In the genomic region with DNA sequence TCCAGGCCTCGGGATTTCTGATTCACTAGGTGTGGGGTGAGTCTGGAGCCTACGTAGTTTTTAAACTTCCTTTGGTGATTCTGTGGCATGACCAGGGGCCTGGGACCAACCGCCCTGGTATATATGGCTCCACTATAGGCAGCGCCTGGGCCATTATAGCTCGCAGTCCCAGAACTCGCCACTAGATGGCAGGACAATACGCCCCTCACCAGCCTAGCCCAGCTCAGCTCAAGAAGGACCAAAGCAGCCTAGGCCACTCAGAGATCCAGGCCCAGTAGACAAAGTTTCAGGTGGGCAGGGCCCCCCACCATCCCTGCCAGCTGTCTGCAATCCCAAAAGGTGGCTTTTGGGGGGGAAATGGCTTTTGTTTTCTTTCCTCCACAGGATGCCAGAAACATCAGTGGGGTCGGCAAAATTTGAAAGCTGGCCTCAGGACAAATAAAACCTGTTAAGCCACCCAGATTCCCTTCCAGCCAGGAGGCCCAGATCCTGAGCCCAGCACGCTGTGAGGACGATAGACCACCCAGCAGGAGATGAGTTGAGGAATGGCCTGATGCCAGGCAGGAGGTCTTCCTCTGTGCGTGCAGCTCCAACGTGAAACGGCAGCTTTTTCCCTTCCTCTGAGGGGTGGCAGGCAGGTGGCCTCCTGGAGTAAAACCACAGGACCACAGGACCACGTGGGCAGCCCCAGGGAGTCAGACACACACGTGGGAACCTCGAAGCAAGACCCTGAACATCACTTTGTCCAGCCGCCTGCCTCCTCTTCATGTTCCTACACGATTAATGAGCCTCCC, we compare ENCODE assay signal across 9 cellular contexts. TPM values are rescaled to one million over a fixed set of nuclear protein-coding genes. Genes with fewer than 3 reads are reported as not detected.
DNase-seq lines count a peak whose midpoint lies in the region; FAIRE-seq and TF ChIP-seq lines count a peak whose summit lies in the region.
"Had no signal": no experiment of that assay in that cellular context is flagged by ENCODE, and none has a peak within 500 bp of the region (broad histone marks: within the 10 kb centered on the region; RNA-seq: fewer than 3 reads in every experiment).

No MANE protein-coding gene starts in this region.

- H3K4me2 ChIP-seq in fibroblast of lung (ENCODE audit: extremely low read depth, insufficient read depth, low read length) = no peak overlapping the region

- H3K79me2 ChIP-seq in fibroblast of lung (ENCODE audit: control insufficient read depth, insufficient read depth, low read length) = no peaks in the 10 kb centered on the region

- H3K4me3 ChIP-seq in fibroblast of lung (replicated peaks in 1 of 4; ENCODE audit: control extremely low read depth in 1 of 4, insufficient read depth in 1 of 4, low read depth in 3 of 4, low read length in 4 of 4) (no peak overlapping the region), neutrophil (ENCODE audit: low read depth in 1 of 2, low read length in 1 of 2) (no peak overlapping the region)

- H3K9ac ChIP-seq in fibroblast of lung (ENCODE audit: insufficient read depth, low read length) = no peak overlapping the region

- H3K36me3 ChIP-seq in fibroblast of lung (ENCODE audit: control insufficient read depth, insufficient read depth, low read length) (no peaks in the 10 kb centered on the region), neutrophil (no peaks in the 10 kb centered on the region)

- FAIRE-seq in RCC 7860 (lab: Jason Lieb, UNC) = peak; percentile 38
- FAIRE-seq: A204.1 had no signal

- peaks cover 2% of the 10 kb centered on the region for H3K27me3 ChIP-seq in fibroblast of lung (ENCODE audit: control insufficient read depth, insufficient read depth, low read length)
- H3K27me3 ChIP-seq in neutrophil = peaks cover 4% of the 10 kb centered on the region

- H3K4me1 ChIP-seq in fibroblast of lung (ENCODE audit: control insufficient read depth, extremely low read depth, insufficient read depth, low read length) (no peaks in the 10 kb centered on the region), neutrophil (ENCODE audit: control insufficient read depth in 1 of 2, insufficient read depth in 1 of 2, low read depth in 1 of 2, low read length in 1 of 2) (no peaks in the 10 kb centered on the region)

- DNase-seq in DMS 273 (lab: John Stamatoyannopoulos, UW; ENCODE audit: unreplicated experiment) (peak; percentile 89), DMS 273 treated with DMSO at 0.1 percent for 48 hours (lab: John Stamatoyannopoulos, UW) (no peak), HuH-7 (ENCODE audit: low spot score) (peak; percentile 85), RCC 7860 (ENCODE audit: low spot score) (peak; percentile 60), fibroblast of lung (ENCODE audit: low read depth in 2 of 2) (peak; percentile 36 to 65), superior temporal gyrus (ENCODE audit: extremely low spot score) (peak; percentile 76)
- DNase-seq in activated T-cell treated with anti-CD3 and anti-CD28 coated beads, Interleukin-2, amount 50 U/mL, for 48 hours = peak; percentile 79 to 86

- no peaks in the 10 kb centered on the region for H3K9me3 ChIP-seq in fibroblast of lung (ENCODE audit: control insufficient read depth, insufficient read depth, low read depth, low read length)
- no peaks in the 10 kb centered on the region for H3K9me3 ChIP-seq in neutrophil

- H2AFZ ChIP-seq in fibroblast of lung (ENCODE audit: low read length) = no peak overlapping the region

- peak; percentile 89 to 94 for TF ChIP-seq CTCF in fibroblast of lung (conservative IDR thresholded peaks at IDR 0.05 in 1 of 2, IDR thresholded peaks at IDR 0.05 in 1 of 2; ENCODE audit: low read depth in 1 of 2, low read length in 2 of 2)
- peak; percentile 87 for TF ChIP-seq CTCF in neutrophil (IDR thresholded peaks at IDR 0.05)

- H3K27ac ChIP-seq in fibroblast of lung (ENCODE audit: insufficient read depth, low read length) = no peak overlapping the region
- no peak overlapping the region for H3K27ac ChIP-seq in neutrophil

- H4K20me1 ChIP-seq in fibroblast of lung (ENCODE audit: control insufficient read depth, extremely low read depth, insufficient read depth, low read length) = no peaks in the 10 kb centered on the region

RNA-seq across cellular contexts. Expression of gene TMEM51, which starts 24.8 kb away (rescaled TPM):
- 6.1 and 6.7 TPM in 2 replicates for total RNA-seq in fibroblast of lung
- 11.6 and 19.0 TPM in 2 replicates for polyA plus RNA-seq in fibroblast of lung
- 11.0 and 16.2 TPM in 2 replicates for polyA plus RNA-seq in fibroblast of lung (2012)
- 2.1 and 3.7 TPM in 2 replicates for polyA minus RNA-seq in fibroblast of lung (ENCODE audit: low replicate concordance)
